In the genomic region with DNA sequence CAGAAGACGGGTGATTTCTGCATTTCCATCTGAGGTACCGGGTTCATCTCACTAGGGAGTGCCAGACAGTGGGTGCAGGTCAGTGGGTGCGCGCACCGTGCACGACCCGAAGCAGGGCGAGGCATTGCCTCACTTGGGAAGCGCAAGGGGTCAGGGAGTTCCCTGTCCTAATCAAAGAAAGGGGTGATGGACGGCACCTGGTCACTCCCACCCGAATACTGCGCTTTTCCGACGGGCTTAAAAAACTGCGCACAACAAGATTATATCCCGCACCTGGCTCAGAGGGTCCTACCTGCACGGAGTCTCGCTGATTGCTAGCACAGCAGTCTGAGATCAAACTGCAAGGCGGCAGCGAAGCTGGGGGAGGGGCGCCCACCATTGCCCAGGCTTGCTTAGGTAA, we compare ENCODE assay signal across 8 cellular contexts.
DNase-seq lines count a peak whose midpoint lies in the region; ATAC-seq and TF ChIP-seq lines count a peak whose summit lies in the region.
"Not testable (repeated sequence)": the region's sequence is repeated elsewhere in the genome, so short reads cannot be mapped to it uniquely, and the experiment has no call there.

No MANE protein-coding gene starts in this region.

- peaks cover 28% of the 10 kb centered on the region for H3K36me3 Mint-ChIP-seq in WTC11
- not testable (repeated sequence) for H3K36me3 Mint-ChIP-seq in endodermal cell (ENCODE audit: low read depth); mesothelial cell of epicardium; osteocyte (ENCODE audit: unreplicated experiment)

- not testable (repeated sequence) for H3K27me3 ChIP-seq in HUES48 (ENCODE audit: control insufficient read depth, insufficient read depth, low read length); endodermal cell (ENCODE audit: control insufficient read depth, insufficient read depth, low read length, poor library complexity, severe bottlenecking); iPS-18a (ENCODE audit: control insufficient read depth, insufficient read depth, low read length); spleen (replicated peaks in 1 of 7)

- H3K9me3 Mint-ChIP-seq in WTC11 (peaks cover 32% of the 10 kb centered on the region), endodermal cell (peaks cover 21% of the 10 kb centered on the region), mesothelial cell of epicardium (peaks cover 28% of the 10 kb centered on the region), osteocyte (ENCODE audit: unreplicated experiment) (peaks cover 20% of the 10 kb centered on the region)

- not testable (repeated sequence) for TF ChIP-seq CTCF in WTC11 (IDR thresholded peaks at IDR 0.05); endodermal cell (conservative IDR thresholded peaks at IDR 0.05); mesothelial cell of epicardium (IDR thresholded peaks at IDR 0.05; ENCODE audit: unreplicated experiment); osteocyte (IDR thresholded peaks at IDR 0.05); spleen (IDR thresholded peaks at IDR 0.05 in 8 of 11, conservative IDR thresholded peaks at IDR 0.05 in 3 of 11)

- H3K4me1 ChIP-seq in ES-I3 (ENCODE audit: insufficient read depth, low read length); HUES48 (ENCODE audit: control insufficient read depth, insufficient read depth, low read length); endodermal cell (ENCODE audit: control insufficient read depth, insufficient read depth, low read length); iPS-18a (ENCODE audit: control insufficient read depth, low read depth, low read length); spleen: not testable (repeated sequence)

- not testable (repeated sequence) for H3K4me1 Mint-ChIP-seq in WTC11; endodermal cell; mesothelial cell of epicardium; osteocyte (ENCODE audit: unreplicated experiment)

- H3K9me3 ChIP-seq in ES-I3 (ENCODE audit: control insufficient read depth, insufficient read depth, low read length); endodermal cell (ENCODE audit: control insufficient read depth, low read length); iPS-18a (ENCODE audit: control insufficient read depth, low read depth, low read length): not testable (repeated sequence)
- H3K9me3 ChIP-seq in HUES48 (ENCODE audit: control insufficient read depth, insufficient read depth, low read length) (peaks cover 13% of the 10 kb centered on the region; the same call in 1 of the 2 replicates), spleen (peaks cover 0 to 44% (median 30%) of the 10 kb centered on the region in 8 donors)

- peak overlapping the region; percentile 74 for H3K4me3 Mint-ChIP-seq in WTC11
- peak overlapping the region; percentile 80 for H3K4me3 Mint-ChIP-seq in endodermal cell
- peak overlapping the region; percentile 73 for H3K4me3 Mint-ChIP-seq in mesothelial cell of epicardium
- peak overlapping the region; percentile 34 for H3K4me3 Mint-ChIP-seq in osteocyte (ENCODE audit: unreplicated experiment)

- not testable (repeated sequence) for H3K27ac Mint-ChIP-seq in WTC11; mesothelial cell of epicardium; osteocyte (ENCODE audit: unreplicated experiment)
- peak overlapping the region; percentile 77 for H3K27ac Mint-ChIP-seq in endodermal cell

- 66 to 84% methylated on average over 8 to 20 of the region's 21 CpGs for WGBS in endodermal cell (ENCODE audit: insufficient coverage in 1 of 2, insufficient read length in 1 of 2), 2 experiments
- WGBS in spleen, 5 donors: 51 to 71% (median 58%) methylated on average over 18 to 21 of the region's 21 CpGs

- CTCF ChIA-PET in WTC11 (lab: Charles Lee): not testable (repeated sequence)

- POLR2A ChIA-PET in WTC11 (lab: Charles Lee): not testable (repeated sequence)

- peak overlapping the region; percentile 55; the same call in 1 of the 2 replicates for H3K9ac ChIP-seq in ES-I3 (ENCODE audit: low read depth, low read length)
- not testable (repeated sequence) for H3K9ac ChIP-seq in HUES48 (ENCODE audit: low read depth, low read length); endodermal cell (ENCODE audit: extremely low read depth, low read length, poor library complexity, severe bottlenecking); iPS-18a (ENCODE audit: low read length)

- not testable (repeated sequence) for H3K27me3 Mint-ChIP-seq in WTC11 (ENCODE audit: low read depth); endodermal cell (ENCODE audit: insufficient read depth); mesothelial cell of epicardium (ENCODE audit: low read depth); osteocyte (ENCODE audit: unreplicated experiment)

- not testable (repeated sequence) for H3K36me3 ChIP-seq in ES-I3 (ENCODE audit: insufficient read depth, low read length); HUES48 (ENCODE audit: control insufficient read depth, insufficient read depth, low read length); endodermal cell (ENCODE audit: control insufficient read depth, insufficient read depth, low read length); iPS-18a (ENCODE audit: control insufficient read depth, low read depth, low read length); spleen

- not testable (repeated sequence) for TF ChIP-seq POLR2A in spleen (IDR thresholded peaks at IDR 0.05)

- H3K4me3 ChIP-seq in HUES48 (ENCODE audit: low read depth, low read length) (peak overlapping the region; percentile 44; the same call in 1 of the 2 replicates), iPS-18a (ENCODE audit: low read length) (peak overlapping the region; percentile 65)
- H3K4me3 ChIP-seq in endodermal cell (ENCODE audit: low read length); spleen: not testable (repeated sequence)

- DNase-seq in WTC11 (ENCODE audit: low spot score) (peak; percentile 20), endodermal cell (peak; percentile 64), spleen (peak; percentile 42)
- not testable (repeated sequence) for DNase-seq in mesothelial cell of epicardium (ENCODE audit: low spot score in 2 of 2, unreplicated experiment in 2 of 2); osteocyte (ENCODE audit: extremely low spot score, unreplicated experiment)

- intact Hi-C loops in spleen (cut with DNase I; ENCODE audit: low total_unique reads): not testable (repeated sequence)

- not testable (repeated sequence) for H3K27ac ChIP-seq in HUES48 (ENCODE audit: low read depth, low read length); endodermal cell (ENCODE audit: low read depth, low read length); iPS-18a (ENCODE audit: low read length)
- H3K27ac ChIP-seq in spleen: peak overlapping the region in 1 of 8 donors; percentile 16

- ATAC-seq in WTC11: not testable (repeated sequence)

TF ChIP-seq in WTC11, 78 proteins besides CTCF, POLR2A, EP300 and RAD21:
- TF ChIP-seq FOXK1 (CRISPR knock-in tag; IDR thresholded peaks at IDR 0.05): peak; percentile 31; the same call in 1 of the 2 replicates
